ENCODE assay signal across 1 cellular context in genomic region chr22:21078916-21079315, GRCh38.
TF ChIP-seq lines count a peak whose summit lies in the region.

No MANE protein-coding gene starts in this region.

TF ChIP-seq in K562, 482 proteins besides CTCF, POLR2A, EP300 and RAD21:
- TF ChIP-seq PRDM10 (IDR thresholded peaks at IDR 0.05; ENCODE audit: partially characterized antibody), result no peak
- no peak for TF ChIP-seq UBTF (IDR thresholded peaks at IDR 0.05; ENCODE audit: borderline replicate concordance in 1 of 2, low read depth in 2 of 2, low read length in 2 of 2)
- TF ChIP-seq ARID4B (CRISPR knock-in tag; IDR thresholded peaks at IDR 0.05), result 0 out of 2 replicates have a peak, but pooled peaks have one; percentile 44
- TF ChIP-seq MCM7 (IDR thresholded peaks at IDR 0.05), result 0 out of 4 replicates have a peak, but pooled peaks of 1 of the 2 experiments have one; percentile 10
- TF ChIP-seq ZNF449 (CRISPR knock-in tag; IDR thresholded peaks at IDR 0.05), result no peak
- TF ChIP-seq MECOM (CRISPR knock-in tag; IDR thresholded peaks at IDR 0.05), result no peak
- TF ChIP-seq SMC3 (conservative IDR thresholded peaks at IDR 0.05; ENCODE audit: insufficient read depth, low read depth, low read length), result 0 out of 2 replicates have a peak, but pooled peaks have one; percentile 4
- TF ChIP-seq TEAD1 (CRISPR knock-in tag; IDR thresholded peaks at IDR 0.05), result 0 out of 4 replicates have a peak, but pooled peaks of 1 of the 2 experiments have one; percentile 44
- no peak for TF ChIP-seq SFPQ (IDR thresholded peaks at IDR 0.05; ENCODE audit: low read depth, low read length)
TF ChIP-seq in K562: peak in this region for 4.
